Comparison of ENCODE assay signal across 27 cellular contexts in genomic region chr1:19636065-19636464, GRCh38. TPM values are rescaled to one million over a fixed set of nuclear protein-coding genes. Genes with fewer than 3 reads are reported as not detected.
"Had no signal": no experiment of that assay in that cellular context is flagged by ENCODE, and none has a peak within 500 bp of the region (broad histone marks: within the 10 kb centered on the region; RNA-seq: fewer than 3 reads in every experiment).

No MANE protein-coding gene starts in this region.

- H3K9me3 Mint-ChIP-seq: endodermal cell; nephron progenitor cell; stimulated activated naive B cell treated with anti-CD40 and anti-IgM and Interleukin-4, amounts not matched to agents 10 μg/mL and 1 μg/mL and 100 μg/mL, for 72 hours; stimulated activated naive CD8-positive, alpha-beta T cell treated with anti-CD3 and anti-CD28 coated beads, Interleukin-15, amount 100 ng/mL, for 72 hours had no signal

- H3K4me3 ChIP-seq: colonic mucosa, heart left ventricle, lung, right atrium auricular region, sigmoid colon, skin epidermis, thyroid gland, upper lobe of left lung, vagina had no signal

- H3K9me3 ChIP-seq: colonic mucosa, heart left ventricle, right atrium auricular region, sigmoid colon, thyroid gland, upper lobe of left lung, vagina had no signal

- DNase-seq: colonic mucosa; effector CD4-positive, alpha-beta T cell; endodermal cell; erythroblast; heart left ventricle; hippocampal formation; left colon; left ventricle myocardium superior; mesendoderm; naive thymus-derived CD4-positive, alpha-beta T cell; nephron progenitor cell; stimulated activated CD4-positive, alpha-beta T cell treated with anti-CD3 and anti-CD28 coated beads, Interleukin-2, amount 100 ng/mL, for 24 hours; stimulated activated CD4-positive, alpha-beta T cell treated with anti-CD3 and anti-CD28 coated beads, Interleukin-4, amount 100 ng/mL, for 4 hours; stimulated activated naive B cell treated with anti-CD40 and anti-IgM and Interleukin-4, amounts not matched to agents 10 μg/mL and 1 μg/mL and 100 μg/mL, for 72 hours; stimulated activated naive CD8-positive, alpha-beta T cell treated with anti-CD3 and anti-CD28 coated beads, Interleukin-15, amount 100 ng/mL, for 72 hours; thyroid gland; upper lobe of left lung had no signal

- H3K27ac Mint-ChIP-seq: endodermal cell; naive thymus-derived CD4-positive, alpha-beta T cell; nephron progenitor cell; stimulated activated naive B cell treated with anti-CD40 and anti-IgM and Interleukin-4, amounts not matched to agents 10 μg/mL and 1 μg/mL and 100 μg/mL, for 72 hours had no signal

- ATAC-seq: left colon; naive thymus-derived CD4-positive, alpha-beta T cell; stimulated activated naive B cell treated with anti-CD40 and anti-IgM and Interleukin-4, amounts not matched to agents 10 μg/mL and 1 μg/mL and 100 μg/mL, for 72 hours; stimulated activated naive CD8-positive, alpha-beta T cell treated with anti-CD3 and anti-CD28 coated beads, Interleukin-15, amount 100 ng/mL, for 72 hours had no signal

- H3K27me3 Mint-ChIP-seq: naive thymus-derived CD4-positive, alpha-beta T cell; stimulated activated naive CD8-positive, alpha-beta T cell treated with anti-CD3 and anti-CD28 coated beads, Interleukin-15, amount 100 ng/mL, for 72 hours had no signal

- H3K4me1 Mint-ChIP-seq: nephron progenitor cell; stimulated activated naive B cell treated with anti-CD40 and anti-IgM and Interleukin-4, amounts not matched to agents 10 μg/mL and 1 μg/mL and 100 μg/mL, for 72 hours; stimulated activated naive CD8-positive, alpha-beta T cell treated with anti-CD3 and anti-CD28 coated beads, Interleukin-15, amount 100 ng/mL, for 72 hours had no signal

- H3K36me3 ChIP-seq: colonic mucosa, right atrium auricular region, sigmoid colon, thyroid gland, upper lobe of left lung, vagina had no signal

- H3K27ac ChIP-seq: colonic mucosa, heart left ventricle, right atrium auricular region, skin epidermis, thyroid gland, upper lobe of left lung, vagina had no signal

- H3K36me3 Mint-ChIP-seq: naive thymus-derived CD4-positive, alpha-beta T cell; stimulated activated naive B cell treated with anti-CD40 and anti-IgM and Interleukin-4, amounts not matched to agents 10 μg/mL and 1 μg/mL and 100 μg/mL, for 72 hours had no signal

- H3K27me3 ChIP-seq: colonic mucosa, heart left ventricle, right atrium auricular region, sigmoid colon, thyroid gland, upper lobe of left lung, vagina had no signal

- H3K4me3 Mint-ChIP-seq: endodermal cell; naive thymus-derived CD4-positive, alpha-beta T cell; nephron progenitor cell; stimulated activated naive B cell treated with anti-CD40 and anti-IgM and Interleukin-4, amounts not matched to agents 10 μg/mL and 1 μg/mL and 100 μg/mL, for 72 hours; stimulated activated naive CD8-positive, alpha-beta T cell treated with anti-CD3 and anti-CD28 coated beads, Interleukin-15, amount 100 ng/mL, for 72 hours had no signal

RNA-seq across cellular contexts. Expression of gene HTR6, which starts 28.6 kb away (rescaled TPM):
- total RNA-seq: colonic mucosa, endothelial cell of umbilical vein, glomerular endothelial cell, heart left ventricle, kidney epithelial cell, left colon, left ventricle myocardium superior, lung, omental fat pad, pulmonary artery endothelial cell, right atrium auricular region, sigmoid colon, thyroid gland, upper lobe of left lung, vagina had no signal
- polyA plus RNA-seq: endothelial cell of umbilical vein, heart left ventricle, lung had no signal
